Comparison of ENCODE assay signal across 10 cellular contexts in genomic region chr6:40588070-40588384, GRCh38. TPM values are rescaled to one million over a fixed set of nuclear protein-coding genes. Genes with fewer than 3 reads are reported as not detected.
DNase-seq lines count a peak whose midpoint lies in the region; ATAC-seq lines count a peak whose summit lies in the region.
"Had no signal": no experiment of that assay in that cellular context is flagged by ENCODE, and none has a peak within 500 bp of the region (broad histone marks: within the 10 kb centered on the region; RNA-seq: fewer than 3 reads in every experiment).

No MANE protein-coding gene starts in this region.

- H2AK5ac ChIP-seq in mesendoderm (ENCODE audit: low read length): no peak overlapping the region

- H2BK15ac ChIP-seq in mesendoderm (replicated peaks; ENCODE audit: low read depth): no peak overlapping the region

- H4K8ac ChIP-seq in mesendoderm (ENCODE audit: low read depth, low read length): no peak overlapping the region

- no peak overlapping the region for H2BK120ac ChIP-seq in mesendoderm (ENCODE audit: low read depth, low read length)

- peak overlapping the region; percentile 13 for H3K4me3 Mint-ChIP-seq in T-helper 2 cell treated with Interferon-gamma antibody and Interleukin-4, amounts not matched to agents 5 μg/mL and 100 μg/mL, for 36 hours

- H3K18ac ChIP-seq in mesendoderm (ENCODE audit: low read length): no peak overlapping the region

- no peak for ATAC-seq in GM19023 (IDR thresholded peaks at IDR 0.05; ENCODE audit: unreplicated experiment)

- no peaks in the 10 kb centered on the region for H3K36me3 Mint-ChIP-seq in T-helper 2 cell treated with Interferon-gamma antibody and Interleukin-4, amounts not matched to agents 5 μg/mL and 100 μg/mL, for 36 hours (ENCODE audit: low read depth)

- no peak overlapping the region for H3K56ac ChIP-seq in mesendoderm (ENCODE audit: low read length)

- H3K9me3 Mint-ChIP-seq in T-helper 2 cell treated with Interferon-gamma antibody and Interleukin-4, amounts not matched to agents 5 μg/mL and 100 μg/mL, for 36 hours: no peaks in the 10 kb centered on the region
- H3K9me3 Mint-ChIP-seq: activated naive CD4-positive, alpha-beta T cell treated with anti-CD3 and anti-CD28 coated beads for 36 hours had no signal

- no peaks in the 10 kb centered on the region for H3K9me3 ChIP-seq in subcutaneous abdominal adipose tissue (ENCODE audit: control insufficient read depth in 5 of 5, low read length in 5 of 5)

- peaks cover 15% of the 10 kb centered on the region for H3K4me1 ChIP-seq in mesendoderm (ENCODE audit: control insufficient read depth, low read depth, low read length)
- H3K4me1 ChIP-seq in subcutaneous abdominal adipose tissue (ENCODE audit: control insufficient read depth in 5 of 5, insufficient read depth in 5 of 5, low read length in 5 of 5): peaks cover 0 to 21% (median 19%) of the 10 kb centered on the region in 5 donors

- H3K79me1 ChIP-seq in mesendoderm (ENCODE audit: low read length): no peaks in the 10 kb centered on the region

- no peak overlapping the region for H3K27ac Mint-ChIP-seq in T-helper 2 cell treated with Interferon-gamma antibody and Interleukin-4, amounts not matched to agents 5 μg/mL and 100 μg/mL, for 36 hours

- H3K27ac ChIP-seq in angular gyrus (ENCODE audit: low read depth, low read length) (peak overlapping the region; percentile 57), mesendoderm (ENCODE audit: low read depth, low read length) (no peak overlapping the region), subcutaneous abdominal adipose tissue (ENCODE audit: low read depth, low read length) (no peak overlapping the region)

- H3K79me2 ChIP-seq in mesendoderm (ENCODE audit: control insufficient read depth, insufficient read depth, low read length): no peaks in the 10 kb centered on the region

- no peak overlapping the region for H2BK5ac ChIP-seq in mesendoderm (ENCODE audit: low read length)

- WGBS in mesendoderm (ENCODE audit: extremely low coverage, insufficient coverage, low lambda C conversion rate): no CpG with 5 or more reads among the region's 11 CpGs

- peaks cover 12% of the 10 kb centered on the region for H3K4me1 Mint-ChIP-seq in T-helper 2 cell treated with Interferon-gamma antibody and Interleukin-4, amounts not matched to agents 5 μg/mL and 100 μg/mL, for 36 hours (ENCODE audit: low read depth)

- no peak overlapping the region for H4K5ac ChIP-seq in mesendoderm (ENCODE audit: low read length)

- DNase-seq in T-helper 2 cell treated with Interferon-gamma antibody and Interleukin-4, amounts not matched to agents 5 μg/mL and 100 μg/mL, for 36 hours (ENCODE audit: low spot score): no peak
- DNase-seq in T-helper 2 cell (no peak), mesendoderm (no peak), NAMALWA (ENCODE audit: low spot score) (no peak), inferior parietal cortex (ENCODE audit: extremely low spot score) (no peak)

- H3K27me3 Mint-ChIP-seq in T-helper 2 cell treated with Interferon-gamma antibody and Interleukin-4, amounts not matched to agents 5 μg/mL and 100 μg/mL, for 36 hours (ENCODE audit: low read depth): peaks cover 57% of the 10 kb centered on the region

- H3K36me3 ChIP-seq in mesendoderm (ENCODE audit: control insufficient read depth, insufficient read depth, low read length): no peaks in the 10 kb centered on the region
- H3K36me3 ChIP-seq in subcutaneous abdominal adipose tissue (ENCODE audit: control insufficient read depth in 5 of 5, insufficient read depth in 5 of 5, low read length in 5 of 5): no peaks in the 10 kb centered on the region
- H3K36me3 ChIP-seq: gastroesophageal sphincter had no signal

- no peak overlapping the region for H3K4me3 ChIP-seq in mesendoderm (ENCODE audit: low read length)
- H3K4me3 ChIP-seq in subcutaneous abdominal adipose tissue (ENCODE audit: low read depth in 1 of 5, low read length in 5 of 5): peak overlapping the region in 3 of 5 donors; percentile 59 to 78 (median 62)

- H3K9ac ChIP-seq in mesendoderm (ENCODE audit: low read length): no peak overlapping the region
- H3K9ac ChIP-seq in subcutaneous abdominal adipose tissue (ENCODE audit: low read length in 5 of 5): no peak overlapping the region

- H3K27me3 ChIP-seq in mesendoderm (ENCODE audit: insufficient read depth, low read length, poor library complexity) (peaks cover 7% of the 10 kb centered on the region), subcutaneous abdominal adipose tissue (ENCODE audit: control insufficient read depth in 5 of 5, insufficient read depth in 4 of 5, low read length in 5 of 5) (peaks cover 29 to 51% (median 47%) of the 10 kb centered on the region in 5 donors)

- H3K23ac ChIP-seq in mesendoderm (ENCODE audit: low read length): no peak overlapping the region

- H3K4ac ChIP-seq in mesendoderm (ENCODE audit: low read depth, low read length): no peak overlapping the region

- H3K4me2 ChIP-seq in mesendoderm (ENCODE audit: low read length): peak overlapping the region; percentile 5

RNA-seq across cellular contexts. Expression of gene LRFN2, which starts 0.9 kb away (rescaled TPM):
- polyA plus RNA-seq in mesendoderm (2013, experiment 1 of 2): 0.14 TPM
- polyA plus RNA-seq in mesendoderm (2013, experiment 2 of 2): 0.18 TPM
